ENCODE assay signal across 9 cellular contexts in genomic region chr22:27107824-27108223, GRCh38.
A peak's percentile ranks its signal among the peaks of the same experiment; 100 is the strongest.
DNase-seq lines count a peak whose midpoint lies in the region; ATAC-seq, FAIRE-seq and TF ChIP-seq lines count a peak whose summit lies in the region.
"Had no signal": no experiment of that assay in that cellular context is flagged by ENCODE, and none has a peak within 500 bp of the region (broad histone marks: within the 10 kb centered on the region; RNA-seq: fewer than 3 reads in every experiment).

No MANE protein-coding gene starts in this region.

- H3K4me3 Mint-ChIP-seq in astrocyte (ENCODE audit: unreplicated experiment), result no peak overlapping the region
- H3K4me3 Mint-ChIP-seq: CD4-positive, CD25-positive, alpha-beta regulatory T cell had no signal

- TF ChIP-seq CTCF in astrocyte (IDR thresholded peaks at IDR 0.05; ENCODE audit: insufficient read depth, low read depth, low read length) (no peak), kidney (IDR thresholded peaks at IDR 0.05; ENCODE audit: borderline replicate concordance, extremely low read depth, insufficient read depth) (no peak)

- H3K4me1 ChIP-seq in astrocyte (ENCODE audit: insufficient read depth, low read length) (peaks cover 67% of the 10 kb centered on the region), kidney (ENCODE audit: control insufficient read depth in 1 of 2, insufficient read depth in 1 of 2, low read depth in 1 of 2, low read length in 2 of 2) (peaks cover 0 to 4% of the 10 kb centered on the region in 2 donors), aorta (ENCODE audit: control insufficient read depth in 1 of 2, insufficient read depth in 2 of 2, low read length in 2 of 2) (peaks cover 8 to 13% of the 10 kb centered on the region in 2 donors)

- H3K36me3 ChIP-seq in astrocyte (ENCODE audit: insufficient read depth, low read length), result no peaks in the 10 kb centered on the region
- H3K36me3 ChIP-seq in kidney (ENCODE audit: control insufficient read depth in 1 of 2, insufficient read depth in 2 of 2, low read length in 2 of 2), result no peaks in the 10 kb centered on the region
- H3K36me3 ChIP-seq in aorta (ENCODE audit: control insufficient read depth in 1 of 2, insufficient read depth in 2 of 2, low read length in 1 of 2), result no peaks in the 10 kb centered on the region

- no peaks in the 10 kb centered on the region for H4K20me1 ChIP-seq in astrocyte (ENCODE audit: insufficient read depth, low read length)

- H3K4me2 ChIP-seq in astrocyte (ENCODE audit: low read length), result peak overlapping the region; percentile 40

- H3K27me3 Mint-ChIP-seq in astrocyte (ENCODE audit: low read depth, unreplicated experiment), result no peaks in the 10 kb centered on the region
- H3K27me3 Mint-ChIP-seq: CD4-positive, CD25-positive, alpha-beta regulatory T cell had no signal

- no peaks in the 10 kb centered on the region for H3K27me3 ChIP-seq in astrocyte (ENCODE audit: insufficient read depth, low read length)
- H3K27me3 ChIP-seq in aorta (ENCODE audit: control insufficient read depth in 1 of 2, insufficient read depth in 2 of 2, low read length in 1 of 2), result no peaks in the 10 kb centered on the region

- no peak overlapping the region for H2AFZ ChIP-seq in astrocyte (ENCODE audit: low read depth, low read length)

- DNase-seq in Right ventricle myocardium inferior (ENCODE audit: missing footprints) (no peak), cardiac septum (ENCODE audit: low spot score) (no peak), astrocyte (ENCODE audit: low read depth) (peak; percentile 98), kidney (peak; percentile 87), aorta (peak; percentile 86 to 92), middle frontal gyrus (ENCODE audit: extremely low spot score, low spot score) (no peak)
- DNase-seq: CD4-positive, CD25-positive, alpha-beta regulatory T cell had no signal

- H3K9me3 Mint-ChIP-seq in astrocyte (ENCODE audit: unreplicated experiment), result no peaks in the 10 kb centered on the region

- peaks cover 56% of the 10 kb centered on the region for H3K4me1 Mint-ChIP-seq in astrocyte (ENCODE audit: low read depth, unreplicated experiment)
- H3K4me1 Mint-ChIP-seq: CD4-positive, CD25-positive, alpha-beta regulatory T cell had no signal

- no peaks in the 10 kb centered on the region for H3K79me2 ChIP-seq in astrocyte (ENCODE audit: insufficient read depth, low read length)

- peak; percentile 100 for FAIRE-seq in astrocyte (lab: Jason Lieb, UNC)
- FAIRE-seq in kidney (lab: Jason Lieb, UNC), result no peak

- H3K9ac ChIP-seq in astrocyte (ENCODE audit: low read length), result peak overlapping the region; percentile 65
- no peak overlapping the region for H3K9ac ChIP-seq in kidney (ENCODE audit: low read length in 2 of 2)

- H3K4me3 ChIP-seq in astrocyte (ENCODE audit: insufficient read depth, low read depth, low read length) (no peak overlapping the region), kidney (ENCODE audit: low read length in 2 of 2) (no peak overlapping the region), aorta (ENCODE audit: low read length in 2 of 2) (no peak overlapping the region)

- peak overlapping the region; percentile 82 for H3K27ac Mint-ChIP-seq in astrocyte (ENCODE audit: unreplicated experiment)
- H3K27ac Mint-ChIP-seq: CD4-positive, CD25-positive, alpha-beta regulatory T cell had no signal

- intact Hi-C loops in Right ventricle myocardium inferior (cut with DNase I) (loop anchor here (10.0 kb wide), 2 partner anchors 107 to 697 kb away; partner anchors contain the start of gene MN1), cardiac septum (cut with DNase I) (loop anchor here (5.0 to 10.0 kb wide), 2 partner anchors 104 to 697 kb away; partner anchors contain the start of gene MN1), kidney (cut with DNase I) (no loop called here), aorta (cut with DNase I) (loop anchor here (5.0 kb wide), 3 partner anchors 86 to 221 kb away; no protein-coding TSS in a partner anchor)

- H3K27ac ChIP-seq in astrocyte (ENCODE audit: low read depth, low read length) (peak overlapping the region; percentile 99), kidney (ENCODE audit: low read depth in 2 of 2, low read length in 2 of 2) (no peak overlapping the region), aorta (ENCODE audit: low read depth in 1 of 2, low read length in 2 of 2) (peak overlapping the region in 1 of 2 donors; percentile 69)

- H3K9me3 ChIP-seq in astrocyte (ENCODE audit: insufficient read depth, low read depth, low read length) (no peaks in the 10 kb centered on the region), kidney (ENCODE audit: control insufficient read depth in 1 of 2, low read length in 2 of 2) (no peaks in the 10 kb centered on the region), aorta (ENCODE audit: control insufficient read depth, low read length) (no peaks in the 10 kb centered on the region)

- WGBS in aorta, 2 donors, result 45 to 48% methylated on average over 2 of the region's 2 CpGs

- ATAC-seq in Right ventricle myocardium inferior, result peak; percentile 9
- ATAC-seq in aorta (ENCODE audit: low FRiP score), result peak; percentile 49
- no peak for ATAC-seq in GM21360 (IDR thresholded peaks at IDR 0.05; ENCODE audit: unreplicated experiment)
- ATAC-seq in GM18519 (IDR thresholded peaks at IDR 0.05; ENCODE audit: low FRiP score, unreplicated experiment), result no peak

- peaks cover 1% of the 10 kb centered on the region for H3K36me3 Mint-ChIP-seq in astrocyte (ENCODE audit: low read depth, unreplicated experiment)
- H3K36me3 Mint-ChIP-seq: CD4-positive, CD25-positive, alpha-beta regulatory T cell had no signal

Comparison
In these comparisons a context has a peak if more than half of its experiments do, and no peak if none do; other contexts are left out.
1. ATAC-seq: peak in Right ventricle myocardium inferior (single experiment) and aorta (single experiment); none in GM21360 (single experiment) and GM18519 (single experiment).
2. DNase-seq: peak in astrocyte (single experiment), kidney (single experiment) and aorta (2 of 2); none in Right ventricle myocardium inferior (single experiment), cardiac septum (single experiment) and middle frontal gyrus (single experiment).